8 cellular contexts compared by ENCODE assay signal in genomic region chr19:41265376-41266153, GRCh38. TPM values are rescaled to one million over a fixed set of nuclear protein-coding genes. Genes with fewer than 3 reads are reported as not detected.
A peak's percentile ranks its signal among the peaks of the same experiment; 100 is the strongest.
DNase-seq lines count a peak whose midpoint lies in the region; ATAC-seq and TF ChIP-seq lines count a peak whose summit lies in the region.

No MANE protein-coding gene starts in this region.

- peak overlapping the region; percentile 87 for H3K4me3 ChIP-seq in RWPE2 (ENCODE audit: severe bottlenecking)
- H3K4me3 ChIP-seq in mucosa of descending colon: peak overlapping the region; percentile 77

- peak overlapping the region; percentile 96 for H3K4me3 Mint-ChIP-seq in dendritic cell treated with granulocyte-macrophage colony-stimulating factor and Interleukin-4, amounts not matched to agents 40 ng/mL and 50 ng/mL, for 4 days

- H3K9me3 ChIP-seq in RWPE2 (ENCODE audit: severe bottlenecking) (no peaks in the 10 kb centered on the region), mucosa of descending colon (no peaks in the 10 kb centered on the region)

- peak overlapping the region; percentile 99 for H3K27ac Mint-ChIP-seq in dendritic cell treated with granulocyte-macrophage colony-stimulating factor and Interleukin-4, amounts not matched to agents 40 ng/mL and 50 ng/mL, for 4 days

- peak; percentile 27 to 50 for DNase-seq in NCI-H526 (lab: John Stamatoyannopoulos, UW)
- no peak for DNase-seq in NCI-H526 treated with DMSO at 0.1 percent for 48 hours (lab: John Stamatoyannopoulos, UW)
- DNase-seq in RWPE2 (ENCODE audit: low spot score): no peak
- DNase-seq in mucosa of descending colon: peak in 2 of 3 donors; percentile 23 to 51
- no peak for DNase-seq in DMS153 treated with DMSO at 0.1 percent for 48 hours (lab: John Stamatoyannopoulos, UW; ENCODE audit: unreplicated experiment)
- DNase-seq in cortex of kidney (lab: John Stamatoyannopoulos, UW): no peak

- no peaks in the 10 kb centered on the region for H3K27me3 ChIP-seq in RWPE2 (ENCODE audit: insufficient read depth, poor library complexity, severe bottlenecking)

- TF ChIP-seq CTCF in RWPE2 (IDR thresholded peaks at IDR 0.05; ENCODE audit: poor library complexity, severe bottlenecking) (no peak), mucosa of descending colon (IDR thresholded peaks at IDR 0.05) (no peak)

- H3K36me3 ChIP-seq in RWPE2 (ENCODE audit: low read depth): peaks cover 46% of the 10 kb centered on the region
- H3K36me3 ChIP-seq in mucosa of descending colon (ENCODE audit: low read depth): peaks cover 12% of the 10 kb centered on the region

- no peaks in the 10 kb centered on the region for H3K27me3 Mint-ChIP-seq in dendritic cell treated with granulocyte-macrophage colony-stimulating factor and Interleukin-4, amounts not matched to agents 40 ng/mL and 50 ng/mL, for 4 days

- peaks cover 81% of the 10 kb centered on the region for H3K36me3 Mint-ChIP-seq in dendritic cell treated with granulocyte-macrophage colony-stimulating factor and Interleukin-4, amounts not matched to agents 40 ng/mL and 50 ng/mL, for 4 days (ENCODE audit: low read depth)

- no peak for ATAC-seq in RWPE2 (ENCODE audit: low read depth)
- ATAC-seq in mucosa of descending colon: no peak
- no peak for ATAC-seq in HG03378 (IDR thresholded peaks at IDR 0.05; ENCODE audit: unreplicated experiment)

- no peaks in the 10 kb centered on the region for H3K9me3 Mint-ChIP-seq in dendritic cell treated with granulocyte-macrophage colony-stimulating factor and Interleukin-4, amounts not matched to agents 40 ng/mL and 50 ng/mL, for 4 days

- intact Hi-C loops in dendritic cell treated with granulocyte-macrophage colony-stimulating factor and Interleukin-4, amounts not matched to agents 40 ng/mL and 50 ng/mL, for 4 days (cut with micrococcal nuclease): no loop called here
- intact Hi-C loops in mucosa of descending colon (cut with DNase I, micrococcal nuclease): no loop called here

- peaks cover 48% of the 10 kb centered on the region for H3K4me1 Mint-ChIP-seq in dendritic cell treated with granulocyte-macrophage colony-stimulating factor and Interleukin-4, amounts not matched to agents 40 ng/mL and 50 ng/mL, for 4 days (ENCODE audit: low read depth)

- peak overlapping the region; percentile 94 for H3K27ac ChIP-seq in RWPE2 (ENCODE audit: poor library complexity, severe bottlenecking)

- H3K4me1 ChIP-seq in RWPE2 (ENCODE audit: insufficient read depth, poor library complexity, severe bottlenecking): peaks cover 5% of the 10 kb centered on the region
- peaks cover 27% of the 10 kb centered on the region for H3K4me1 ChIP-seq in mucosa of descending colon (ENCODE audit: low read depth)

RNA-seq across cellular contexts. Expression of gene HNRNPUL1, which starts 1.4 kb away (rescaled TPM):
- 100 to 1,000 TPM; 155 to 234 (median 190) TPM for total RNA-seq in mucosa of descending colon

RNA-seq across cellular contexts. Expression of gene CCDC97, which starts 44.4 kb away (rescaled TPM):
- 10 to 100 TPM; 26.2 to 29.6 (median 27.0) TPM for total RNA-seq in mucosa of descending colon

RNA-seq across cellular contexts. Expression of gene AXL, which starts 46.5 kb away (rescaled TPM):
- 10 to 100 TPM in 2 of 3 donors, 1 to 10 TPM in 1; 7.3 to 93.6 (median 19.3) TPM for total RNA-seq in mucosa of descending colon

Comparison
In these comparisons a context has a peak if more than half of its experiments do, and no peak if none do; other contexts are left out.
1. DNase-seq: peak in NCI-H526 (2 of 2) and mucosa of descending colon (2 of 3); none in NCI-H526 treated with DMSO at 0.1 percent for 48 hours (single experiment), RWPE2 (single experiment), DMS153 treated with DMSO at 0.1 percent for 48 hours (single experiment) and cortex of kidney (single experiment).